22 cellular contexts compared by ENCODE assay signal in the genomic region with DNA sequence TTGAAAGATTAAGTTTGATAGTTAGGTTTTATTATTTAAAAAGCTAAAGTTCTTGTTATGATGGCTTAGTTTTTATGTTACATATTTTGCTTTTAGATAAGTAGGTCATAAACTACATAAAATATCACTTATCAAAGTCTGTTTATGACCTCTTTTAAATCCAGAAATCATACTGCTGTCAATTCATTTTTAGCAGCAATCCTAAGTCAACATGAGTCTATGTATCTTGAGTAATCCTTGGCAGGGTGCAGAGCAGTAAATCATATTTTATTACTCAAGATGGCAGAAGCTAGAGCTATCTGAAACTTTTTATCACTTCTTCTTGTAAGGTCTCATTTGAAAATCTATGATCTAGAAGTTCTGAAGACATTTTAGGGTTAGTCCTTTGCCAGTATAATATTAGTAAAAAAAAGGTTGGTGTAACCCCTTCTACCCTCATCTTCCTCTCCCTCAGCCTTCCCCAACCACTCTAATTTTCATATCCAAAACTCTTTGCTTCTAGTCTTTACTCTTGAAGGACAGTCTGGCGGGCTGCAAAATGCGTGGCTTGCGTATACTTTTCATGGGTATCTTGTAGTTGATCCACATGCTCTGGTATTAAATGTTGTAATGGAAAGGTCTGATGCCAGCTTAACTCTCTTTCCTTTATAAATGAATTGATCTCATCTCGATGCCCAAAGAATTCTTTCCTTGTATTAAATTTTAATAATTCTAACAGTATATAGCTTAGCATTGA.
A peak's percentile ranks its signal among the peaks of the same experiment; 100 is the strongest.
DNase-seq lines count a peak whose midpoint lies in the region; ATAC-seq, FAIRE-seq and TF ChIP-seq lines count a peak whose summit lies in the region.
"Had no signal": no experiment of that assay in that cellular context is flagged by ENCODE, and none has a peak within 500 bp of the region (broad histone marks: within the 10 kb centered on the region; RNA-seq: fewer than 3 reads in every experiment).

No MANE protein-coding gene starts in this region.

- H3K36me3 ChIP-seq in bronchial epithelial cell (ENCODE audit: control insufficient read depth, insufficient read depth, low read length) (no peaks in the 10 kb centered on the region), stomach (no peaks in the 10 kb centered on the region)
- H3K36me3 ChIP-seq: ascending aorta, suprapubic skin, vagina, WERI-Rb-1 had no signal

- DNase-seq in AG09309 (ENCODE audit: low read depth) (peak; percentile 13), LNCaP clone FGC (ENCODE audit: low read depth) (peak; percentile 96), bronchial epithelial cell (ENCODE audit: low read depth) (peak; percentile 16), myocyte (ENCODE audit: low read depth) (peak; percentile 22), kidney tubule cell (ENCODE audit: low spot score) (no peak), inferior parietal cortex (ENCODE audit: extremely low spot score) (no peak), stomach (no peak)
- DNase-seq: CD4-positive, CD25-positive, alpha-beta regulatory T cell; central memory CD4-positive, alpha-beta T cell; DMS 273 treated with DMSO at 0.1 percent for 48 hours; KG1; NCI-H1092 treated with DMSO at 0.1 percent for 48 hours; NCI-H2029 treated with DMSO at 0.1 percent for 48 hours; SK-N-SH; WERI-Rb-1 had no signal

- WGBS in stomach, 5 donors = 86 to 97% (median 94%) methylated on average over 4 of the region's 4 CpGs

- no peak for TF ChIP-seq CTCF in AG09309 (IDR thresholded peaks at IDR 0.05; ENCODE audit: control insufficient read depth, insufficient read depth, low read depth, low read length, missing control alignments)
- TF ChIP-seq CTCF in LNCaP clone FGC (IDR thresholded peaks at IDR 0.05; ENCODE audit: control insufficient read depth, extremely low read depth, insufficient read depth) = no peak
- TF ChIP-seq CTCF in bronchial epithelial cell (IDR thresholded peaks at IDR 0.05; ENCODE audit: insufficient read depth, low read length, severe bottlenecking) = no peak
- TF ChIP-seq CTCF in stomach (IDR thresholded peaks at IDR 0.05) = no peak

- H3K4me3 ChIP-seq in AG09309 (ENCODE audit: control insufficient read depth, low read depth, low read length) = no peak overlapping the region
- H3K4me3 ChIP-seq in LNCaP clone FGC (ENCODE audit: low read depth, low read length) = no peak overlapping the region
- H3K4me3 ChIP-seq in bronchial epithelial cell (ENCODE audit: low read depth, low read length) = no peak overlapping the region
- H3K4me3 ChIP-seq in stomach = no peak overlapping the region
- H3K4me3 ChIP-seq: ascending aorta, suprapubic skin, vagina had no signal

- H3K27ac ChIP-seq in stomach = no peak overlapping the region
- H3K27ac ChIP-seq: ascending aorta, suprapubic skin, vagina, WERI-Rb-1 had no signal

- no peaks in the 10 kb centered on the region for H3K27me3 ChIP-seq in bronchial epithelial cell (ENCODE audit: control insufficient read depth, insufficient read depth, low read length)
- no peaks in the 10 kb centered on the region for H3K27me3 ChIP-seq in stomach
- H3K27me3 ChIP-seq: ascending aorta, suprapubic skin, vagina had no signal

- H3K4me1 ChIP-seq in stomach = no peaks in the 10 kb centered on the region
- H3K4me1 ChIP-seq: ascending aorta, suprapubic skin, vagina had no signal

- H3K9me3 ChIP-seq in stomach = no peaks in the 10 kb centered on the region
- H3K9me3 ChIP-seq: ascending aorta, SK-N-SH, suprapubic skin, vagina had no signal

- TF ChIP-seq EP300 in stomach (IDR thresholded peaks at IDR 0.05) = no peak

- no peak for TF ChIP-seq POLR2A in stomach (IDR thresholded peaks at IDR 0.05)

- intact Hi-C loops in stomach (cut with DNase I; ENCODE audit: low total_unique reads) = no loop called here

- no peak for FAIRE-seq in bronchial epithelial cell (lab: Jason Lieb, UNC)
- FAIRE-seq: frontal cortex, keratinocyte, RCC 7860 had no signal

- no peak for ATAC-seq in GM21619 (IDR thresholded peaks at IDR 0.05; ENCODE audit: unreplicated experiment)

Comparison
In these comparisons a context has a peak if more than half of its experiments do, and no peak if none do; other contexts are left out.
1. DNase-seq: peak in AG09309 (single experiment), LNCaP clone FGC (single experiment), bronchial epithelial cell (single experiment) and myocyte (single experiment); none in kidney tubule cell (single experiment), inferior parietal cortex (single experiment) and stomach (single experiment).